Comparison of ENCODE assay signal across 8 cellular contexts in genomic region chr5:473344-474192, GRCh38. TPM values are rescaled to one million over a fixed set of nuclear protein-coding genes. Genes with fewer than 3 reads are reported as not detected.
DNase-seq lines count a peak whose midpoint lies in the region; ATAC-seq and TF ChIP-seq lines count a peak whose summit lies in the region.

No MANE protein-coding gene starts in this region.

- peak; percentile 34 for ATAC-seq in GM19324 (IDR thresholded peaks at IDR 0.05; ENCODE audit: low FRiP score, unreplicated experiment)
- ATAC-seq in HG03175 (IDR thresholded peaks at IDR 0.05; ENCODE audit: unreplicated experiment): peak; percentile 42
- ATAC-seq in left ventricle myocardium superior: peak; percentile 42

- H3K27ac ChIP-seq in C4-2B (peak overlapping the region; percentile 100), rectal smooth muscle tissue (ENCODE audit: low read depth, low read length) (peak overlapping the region; percentile 35)

- intact Hi-C loops in left ventricle myocardium superior (cut with micrococcal nuclease): no loop called here

- H3K4me1 ChIP-seq in rectal smooth muscle tissue (ENCODE audit: control insufficient read depth, insufficient read depth, low read length): peaks cover 6% of the 10 kb centered on the region

- no peaks in the 10 kb centered on the region for H3K36me3 ChIP-seq in rectal smooth muscle tissue (ENCODE audit: control insufficient read depth, insufficient read depth, low read length)

- peak overlapping the region; percentile 45 for H3K9ac ChIP-seq in rectal smooth muscle tissue (ENCODE audit: low read length)

- peaks cover 29% of the 10 kb centered on the region for H3K27me3 ChIP-seq in rectal smooth muscle tissue (ENCODE audit: control insufficient read depth, insufficient read depth, low read length)

- DNase-seq in NOMO-1 treated with dmso at 0.1 percent for 144 hours (lab: John Stamatoyannopoulos, UW; ENCODE audit: unreplicated experiment) (peak; percentile 65), amniotic epithelial cell (ENCODE audit: low read depth) (peak; percentile 27), left ventricle myocardium superior (peak; percentile 57)
- no peak for DNase-seq in effector CD8-positive, alpha-beta T cell (lab: John Stamatoyannopoulos, UW)

- H3K4me3 ChIP-seq in rectal smooth muscle tissue (ENCODE audit: low read length): peak overlapping the region; percentile 75

- no peak for TF ChIP-seq CTCF in C4-2B (conservative IDR thresholded peaks at IDR 0.05)

RNA-seq across cellular contexts. Expression of gene EXOC3, which starts 30.6 kb away (rescaled TPM):
- 49.1 TPM for total RNA-seq in left ventricle myocardium superior

RNA-seq across cellular contexts. Expression of gene SLC9A3, which starts 50.7 kb away (rescaled TPM):
- 1.3 TPM for total RNA-seq in left ventricle myocardium superior
